Comparison of ENCODE assay signal across 8 cellular contexts in the genomic region with DNA sequence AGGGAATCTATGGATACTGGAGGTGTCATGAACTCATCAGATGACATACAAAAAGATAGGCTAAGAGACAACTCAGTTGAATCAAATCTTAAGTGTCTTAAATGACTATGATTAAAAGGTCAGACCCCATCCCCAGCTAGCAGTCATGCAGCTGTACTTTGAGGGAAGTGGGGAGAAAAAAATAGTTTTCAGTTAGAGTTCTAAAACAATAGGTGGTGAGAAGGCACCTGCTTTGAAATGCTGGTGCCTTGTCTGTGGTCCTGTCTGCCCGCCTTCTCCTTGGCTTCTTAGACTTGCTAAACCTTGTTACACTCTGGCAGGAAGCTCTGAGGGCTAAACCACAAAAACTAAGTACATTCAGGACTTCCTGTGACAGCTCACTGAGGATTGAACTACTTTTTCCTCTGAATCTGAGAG. TPM values are rescaled to one million over a fixed set of nuclear protein-coding genes. Genes with fewer than 3 reads are reported as not detected.
A peak's percentile ranks its signal among the peaks of the same experiment; 100 is the strongest.
DNase-seq lines count a peak whose midpoint lies in the region; ATAC-seq and TF ChIP-seq lines count a peak whose summit lies in the region.

No MANE protein-coding gene starts in this region.

- H3K27ac ChIP-seq in PC-3 (ENCODE audit: low read length) (no peak overlapping the region), A673 (ENCODE audit: low read depth, low read length, poor library complexity, severe bottlenecking) (no peak overlapping the region)

- TF ChIP-seq CTCF in PC-3 (conservative IDR thresholded peaks at IDR 0.05; ENCODE audit: low read depth, low read length) (no peak), A673 (conservative IDR thresholded peaks at IDR 0.05; ENCODE audit: low read depth, low read length) (no peak)

- peak; percentile 65 for DNase-seq in PC-3
- DNase-seq in activated naive CD8-positive, alpha-beta T cell treated with anti-CD3 and anti-CD28 coated beads for 36 hours, result peak; percentile 73
- DNase-seq in stimulated activated CD8-positive, alpha-beta memory T cell treated with anti-CD3 and anti-CD28 coated beads, Interleukin-7, amount 100 ng/mL, for 1 hour (ENCODE audit: low read depth in 2 of 2), result peak; percentile 32 to 36
- DNase-seq in DMS53 treated with DMSO at 0.1 percent for 48 hours (lab: John Stamatoyannopoulos, UW; ENCODE audit: unreplicated experiment), result no peak
- DNase-seq in NCI-H774 (lab: John Stamatoyannopoulos, UW), result no peak
- DNase-seq in A673 (ENCODE audit: low spot score), result no peak

- peaks cover 10% of the 10 kb centered on the region for H3K4me1 ChIP-seq in PC-3 (ENCODE audit: insufficient read depth, low read length)
- no peaks in the 10 kb centered on the region for H3K4me1 ChIP-seq in A673 (ENCODE audit: insufficient read depth, low read length, poor library complexity, severe bottlenecking)

- H3K36me3 ChIP-seq in PC-3 (ENCODE audit: low read depth, low read length), result no peaks in the 10 kb centered on the region
- H3K36me3 ChIP-seq in A673 (ENCODE audit: insufficient read depth, low read length, poor library complexity, severe bottlenecking), result no peaks in the 10 kb centered on the region

- H3K9me2 ChIP-seq in PC-3 (replicated peaks; ENCODE audit: low read length), result no peaks in the 10 kb centered on the region

- H3K79me2 ChIP-seq in PC-3 (ENCODE audit: low read length), result no peaks in the 10 kb centered on the region

- no peaks in the 10 kb centered on the region for H4K20me1 ChIP-seq in PC-3 (ENCODE audit: low read length)

- H2AFZ ChIP-seq in PC-3 (ENCODE audit: low read length), result no peak overlapping the region

- no peaks in the 10 kb centered on the region for H3K9me3 ChIP-seq in PC-3 (ENCODE audit: low read length)
- peaks cover 6% of the 10 kb centered on the region for H3K9me3 ChIP-seq in A673 (ENCODE audit: low read depth, low read length, poor library complexity, severe bottlenecking)

- H3K27me3 ChIP-seq in PC-3 (ENCODE audit: low read length) (no peaks in the 10 kb centered on the region), A673 (replicated peaks; ENCODE audit: insufficient read depth, low read depth, low read length, poor library complexity) (peaks cover 5% of the 10 kb centered on the region)

- peak; percentile 63 for ATAC-seq in GM18520 (IDR thresholded peaks at IDR 0.05; ENCODE audit: unreplicated experiment)
- peak; percentile 72 for ATAC-seq in HG02798 (IDR thresholded peaks at IDR 0.05; ENCODE audit: poor library complexity, unreplicated experiment)
- 0 out of 2 replicates have a peak, but pooled peaks have one; percentile 38 for ATAC-seq in PC-3

- BruUV-seq in PC-3 (replicated peaks; lab: Mats Ljungman, UMichigan) (no TSS peak), A673 (replicated peaks; lab: Mats Ljungman, UMichigan) (no TSS peak)

- no peaks in the 10 kb centered on the region for H3F3A ChIP-seq in PC-3 (ENCODE audit: low read length, unreplicated experiment)

- peaks cover 86% of the 10 kb centered on the region for H3K36me3 Mint-ChIP-seq in activated naive CD8-positive, alpha-beta T cell treated with anti-CD3 and anti-CD28 coated beads for 36 hours

- intact Hi-C loops in PC-3 (cut with micrococcal nuclease), result no loop called here
- intact Hi-C loops in A673 (cut with micrococcal nuclease; ENCODE audit: unreplicated experiment), result no loop called here

- H3K4me2 ChIP-seq in PC-3 (ENCODE audit: low read length), result no peak overlapping the region

- H3K9ac ChIP-seq in PC-3 (ENCODE audit: low read length), result no peak overlapping the region

- H3K9me3 Mint-ChIP-seq in activated naive CD8-positive, alpha-beta T cell treated with anti-CD3 and anti-CD28 coated beads for 36 hours, result peaks cover 17% of the 10 kb centered on the region

- peaks cover 91% of the 10 kb centered on the region for H3K4me1 Mint-ChIP-seq in activated naive CD8-positive, alpha-beta T cell treated with anti-CD3 and anti-CD28 coated beads for 36 hours

- H3K27ac Mint-ChIP-seq in activated naive CD8-positive, alpha-beta T cell treated with anti-CD3 and anti-CD28 coated beads for 36 hours, result peak overlapping the region; percentile 99

- H3K27me3 Mint-ChIP-seq in activated naive CD8-positive, alpha-beta T cell treated with anti-CD3 and anti-CD28 coated beads for 36 hours, result peaks cover 4% of the 10 kb centered on the region

- CTCF ChIA-PET in PC-3 (lab: Charles Lee) (no interaction called here), A673 (lab: Charles Lee) (interaction anchor here (0.8 kb wide), 1 partner anchor 32 kb away, joined by 4 read pairs; no protein-coding TSS in a partner anchor)

- H3K4me3 ChIP-seq in PC-3 (ENCODE audit: low read length), result no peak overlapping the region
- H3K4me3 ChIP-seq in A673 (ENCODE audit: low read depth, low read length, poor library complexity, severe bottlenecking), result no peak overlapping the region

- peak overlapping the region; percentile 78 for H3K4me3 Mint-ChIP-seq in activated naive CD8-positive, alpha-beta T cell treated with anti-CD3 and anti-CD28 coated beads for 36 hours

- POLR2A ChIA-PET in PC-3 (lab: Charles Lee; ENCODE audit: unreplicated experiment), result no interaction called here
- POLR2A ChIA-PET in A673 (lab: Charles Lee; ENCODE audit: low non-redundant PET), result no interaction called here

RNA-seq across cellular contexts. Expression of gene CD2, which starts 15.3 kb away (rescaled TPM):
- total RNA-seq in PC-3 (2014; rRNA removed) (not detected in 2 replicates), A673 (2021) (not detected in 2 replicates)
- total RNA-seq in activated naive CD8-positive, alpha-beta T cell treated with anti-CD3 and anti-CD28 coated beads for 36 hours, result 100 to 1,000 TPM; 291 TPM

Comparison
In these comparisons a context has a peak if more than half of its experiments do, and no peak if none do; other contexts are left out.
1. DNase-seq: peak in PC-3 (single experiment), activated naive CD8-positive, alpha-beta T cell treated with anti-CD3 and anti-CD28 coated beads for 36 hours (single experiment) and stimulated activated CD8-positive, alpha-beta memory T cell treated with anti-CD3 and anti-CD28 coated beads, Interleukin-7, amount 100 ng/mL, for 1 hour (2 of 2); none in DMS53 treated with DMSO at 0.1 percent for 48 hours (single experiment), NCI-H774 (single experiment) and A673 (single experiment).
2. RNA of gene CD2, which starts 15.3 kb away (total RNA-seq): 291 TPM in activated naive CD8-positive, alpha-beta T cell treated with anti-CD3 and anti-CD28 coated beads for 36 hours; not detected in PC-3 and not detected in A673; every median in the first group is over 100 times any median in the second.
3. Peak in every context shown above with its lines, with median percentiles within 50 percentile points of each other: ATAC-seq.